ENCODE assay signal across 23 cellular contexts in genomic region chr9:134535171-134535570, GRCh38.
"Had no signal": no experiment of that assay in that cellular context is flagged by ENCODE, and none has a peak within 500 bp of the region (broad histone marks: within the 10 kb centered on the region; RNA-seq: fewer than 3 reads in every experiment).

No MANE protein-coding gene starts in this region.

- H2AFZ ChIP-seq: neural progenitor cell had no signal

- H3K4me1 ChIP-seq: adrenal gland, ascending aorta, breast epithelium, lower lobe of right lung, neural progenitor cell, uterus had no signal

- H3K9me3 ChIP-seq: adrenal gland, lower lobe of right lung, ovary, uterus had no signal

- H3K27ac ChIP-seq: adrenal gland, ascending aorta, breast epithelium, coronary artery, esophagus muscularis mucosa, lower lobe of right lung, neural progenitor cell, ovary, uterus had no signal

- DNase-seq: activated CD4-positive, alpha-beta memory T cell treated with anti-CD3 and anti-CD28 coated beads, Interleukin-2, amount 10 ng/mL, durations not matched to agents 7 days and 5 days; activated CD4-positive, alpha-beta T cell treated with anti-CD3 and anti-CD28 coated beads, Interleukin-2, amount 10 ng/mL, durations not matched to agents 24 days and 14 days; activated effector memory CD4-positive, alpha-beta T cell treated with anti-CD3 and anti-CD28 coated beads, Interleukin-2, amount 50 U/mL, for 16 hours; activated naive CD4-positive, alpha-beta T cell treated with anti-CD3 and anti-CD28 coated beads, Interleukin-2, amount 10 ng/mL, durations not matched to agents 7 days and 5 days; activated T-cell treated with anti-CD3 and anti-CD28 coated beads, Interleukin-2, amount 50 U/mL, for 72 hours; adrenal gland; hypothalamus; lower lobe of right lung; naive B cell; right cardiac atrium; stimulated activated CD4-positive, alpha-beta T cell treated with anti-CD3 and anti-CD28 coated beads, Interleukin-2, amount 100 ng/mL, for 24 hours; stimulated activated naive CD8-positive, alpha-beta T cell treated with anti-CD3 and anti-CD28 coated beads, Interleukin-15, amount 100 ng/mL, for 72 hours; SW 1271; uterus had no signal

- H3K4me3 ChIP-seq: adrenal gland, ascending aorta, breast epithelium, coronary artery, esophagus muscularis mucosa, lower lobe of right lung, neural progenitor cell, ovary, tibial nerve, uterus had no signal

- H3K27me3 ChIP-seq: ascending aorta, neural progenitor cell, ovary, uterus had no signal

- H3K4me3 Mint-ChIP-seq: activated CD4-positive, alpha-beta memory T cell treated with anti-CD3 and anti-CD28 coated beads, Interleukin-2, amount 10 ng/mL, durations not matched to agents 7 days and 5 days; activated CD4-positive, alpha-beta T cell treated with anti-CD3 and anti-CD28 coated beads, Interleukin-2, amount 10 ng/mL, durations not matched to agents 24 days and 14 days; activated naive CD4-positive, alpha-beta T cell treated with anti-CD3 and anti-CD28 coated beads, Interleukin-2, amount 10 ng/mL, durations not matched to agents 7 days and 5 days; activated T-cell treated with anti-CD3 and anti-CD28 coated beads, Interleukin-2, amount 50 U/mL, for 72 hours; neural progenitor cell; stimulated activated effector memory CD8-positive, alpha-beta T cell treated with anti-CD3 and anti-CD28 coated beads, Interleukin-12 subunit alpha, Interleukin-12 subunit beta, amount 100 ng/mL, for 72 hours; stimulated activated naive CD8-positive, alpha-beta T cell treated with anti-CD3 and anti-CD28 coated beads, Interleukin-15, amount 100 ng/mL, for 72 hours had no signal

- H3K36me3 Mint-ChIP-seq: activated naive CD4-positive, alpha-beta T cell treated with anti-CD3 and anti-CD28 coated beads, Interleukin-2, amount 10 ng/mL, durations not matched to agents 7 days and 5 days; neural progenitor cell; stimulated activated effector memory CD8-positive, alpha-beta T cell treated with anti-CD3 and anti-CD28 coated beads, Interleukin-12 subunit alpha, Interleukin-12 subunit beta, amount 100 ng/mL, for 72 hours had no signal

- H3K9me3 Mint-ChIP-seq: activated CD4-positive, alpha-beta memory T cell treated with anti-CD3 and anti-CD28 coated beads, Interleukin-2, amount 10 ng/mL, durations not matched to agents 7 days and 5 days; activated CD4-positive, alpha-beta T cell treated with anti-CD3 and anti-CD28 coated beads, Interleukin-2, amount 10 ng/mL, durations not matched to agents 24 days and 14 days; activated naive CD4-positive, alpha-beta T cell treated with anti-CD3 and anti-CD28 coated beads, Interleukin-2, amount 10 ng/mL, durations not matched to agents 7 days and 5 days; stimulated activated effector memory CD8-positive, alpha-beta T cell treated with anti-CD3 and anti-CD28 coated beads, Interleukin-12 subunit alpha, Interleukin-12 subunit beta, amount 100 ng/mL, for 72 hours had no signal

- ATAC-seq: activated CD4-positive, CD25-positive, alpha-beta regulatory T cell treated with anti-CD3 and anti-CD28 coated beads, Interleukin-2, amount 50 U/mL, for 24 hours; activated T-cell treated with anti-CD3 and anti-CD28 coated beads, Interleukin-2, amount 50 U/mL, for 72 hours; right cardiac atrium; stimulated activated effector memory CD8-positive, alpha-beta T cell treated with anti-CD3 and anti-CD28 coated beads, Interleukin-12 subunit alpha, Interleukin-12 subunit beta, amount 100 ng/mL, for 72 hours; stimulated activated naive CD8-positive, alpha-beta T cell treated with anti-CD3 and anti-CD28 coated beads, Interleukin-15, amount 100 ng/mL, for 72 hours had no signal

- H3K9ac ChIP-seq: neural progenitor cell had no signal

- H3K4me2 ChIP-seq: neural progenitor cell had no signal

- H3K36me3 ChIP-seq: adrenal gland, ascending aorta, breast epithelium, esophagus muscularis mucosa, lower lobe of right lung, neural progenitor cell, ovary, tibial nerve, uterus had no signal

- H3K27me3 Mint-ChIP-seq: activated CD4-positive, alpha-beta T cell treated with anti-CD3 and anti-CD28 coated beads, Interleukin-2, amount 10 ng/mL, durations not matched to agents 24 days and 14 days; stimulated activated naive CD8-positive, alpha-beta T cell treated with anti-CD3 and anti-CD28 coated beads, Interleukin-15, amount 100 ng/mL, for 72 hours had no signal

- H3K4me1 Mint-ChIP-seq: activated CD4-positive, alpha-beta memory T cell treated with anti-CD3 and anti-CD28 coated beads, Interleukin-2, amount 10 ng/mL, durations not matched to agents 7 days and 5 days; activated CD4-positive, alpha-beta T cell treated with anti-CD3 and anti-CD28 coated beads, Interleukin-2, amount 10 ng/mL, durations not matched to agents 24 days and 14 days; activated naive CD4-positive, alpha-beta T cell treated with anti-CD3 and anti-CD28 coated beads, Interleukin-2, amount 10 ng/mL, durations not matched to agents 7 days and 5 days; naive B cell; stimulated activated effector memory CD8-positive, alpha-beta T cell treated with anti-CD3 and anti-CD28 coated beads, Interleukin-12 subunit alpha, Interleukin-12 subunit beta, amount 100 ng/mL, for 72 hours; stimulated activated naive CD8-positive, alpha-beta T cell treated with anti-CD3 and anti-CD28 coated beads, Interleukin-15, amount 100 ng/mL, for 72 hours had no signal

- H3K27ac Mint-ChIP-seq: activated CD4-positive, alpha-beta memory T cell treated with anti-CD3 and anti-CD28 coated beads, Interleukin-2, amount 10 ng/mL, durations not matched to agents 7 days and 5 days; activated CD4-positive, alpha-beta T cell treated with anti-CD3 and anti-CD28 coated beads, Interleukin-2, amount 10 ng/mL, durations not matched to agents 24 days and 14 days; activated naive CD4-positive, alpha-beta T cell treated with anti-CD3 and anti-CD28 coated beads, Interleukin-2, amount 10 ng/mL, durations not matched to agents 7 days and 5 days; activated T-cell treated with anti-CD3 and anti-CD28 coated beads, Interleukin-2, amount 50 U/mL, for 72 hours; neural progenitor cell; stimulated activated effector memory CD8-positive, alpha-beta T cell treated with anti-CD3 and anti-CD28 coated beads, Interleukin-12 subunit alpha, Interleukin-12 subunit beta, amount 100 ng/mL, for 72 hours; stimulated activated naive CD8-positive, alpha-beta T cell treated with anti-CD3 and anti-CD28 coated beads, Interleukin-15, amount 100 ng/mL, for 72 hours had no signal
